Comparison of ENCODE assay signal across 16 cellular contexts in genomic region chr6:130369821-130370220, GRCh38. TPM values are rescaled to one million over a fixed set of nuclear protein-coding genes. Genes with fewer than 3 reads are reported as not detected.
"Had no signal": no experiment of that assay in that cellular context is flagged by ENCODE, and none has a peak within 500 bp of the region (broad histone marks: within the 10 kb centered on the region; RNA-seq: fewer than 3 reads in every experiment).

No MANE protein-coding gene starts in this region.

- H3K9me3 Mint-ChIP-seq: activated CD4-positive, alpha-beta memory T cell treated with anti-CD3 and anti-CD28 coated beads for 36 hours; activated naive CD8-positive, alpha-beta T cell treated with anti-CD3 and anti-CD28 coated beads for 36 hours; activated T-helper 17 cell treated with anti-CD3 and anti-CD28 coated beads, Interleukin-2, amount 50 U/mL, for 72 hours; stimulated activated naive B cell treated with anti-CD40 and anti-IgM and Interleukin-4, amounts not matched to agents 10 μg/mL and 1 μg/mL and 100 μg/mL, for 72 hours; WTC11 had no signal

- H3K36me3 Mint-ChIP-seq: activated CD4-positive, alpha-beta memory T cell treated with anti-CD3 and anti-CD28 coated beads for 36 hours; activated naive CD8-positive, alpha-beta T cell treated with anti-CD3 and anti-CD28 coated beads for 36 hours; stimulated activated naive B cell treated with anti-CD40 and anti-IgM and Interleukin-4, amounts not matched to agents 10 μg/mL and 1 μg/mL and 100 μg/mL, for 72 hours; WTC11 had no signal

- H3K27ac Mint-ChIP-seq: activated CD4-positive, alpha-beta memory T cell treated with anti-CD3 and anti-CD28 coated beads for 36 hours; activated CD4-positive, alpha-beta T cell treated with anti-CD3 and anti-CD28 coated beads for 36 hours; activated naive CD8-positive, alpha-beta T cell treated with anti-CD3 and anti-CD28 coated beads for 36 hours; activated T-helper 17 cell treated with anti-CD3 and anti-CD28 coated beads, Interleukin-2, amount 50 U/mL, for 72 hours; naive thymus-derived CD4-positive, alpha-beta T cell; stimulated activated naive B cell treated with anti-CD40 and anti-IgM and Interleukin-4, amounts not matched to agents 10 μg/mL and 1 μg/mL and 100 μg/mL, for 72 hours; WTC11 had no signal

- ATAC-seq: activated CD4-positive, alpha-beta T cell treated with anti-CD3 and anti-CD28 coated beads for 36 hours; activated T-helper 17 cell treated with anti-CD3 and anti-CD28 coated beads, Interleukin-2, amount 50 U/mL, for 72 hours; naive thymus-derived CD4-positive, alpha-beta T cell; stimulated activated naive B cell treated with anti-CD40 and anti-IgM and Interleukin-4, amounts not matched to agents 10 μg/mL and 1 μg/mL and 100 μg/mL, for 72 hours; WTC11 had no signal

- H3K4me3 ChIP-seq: cardiac muscle cell had no signal

- H3K27ac ChIP-seq: cardiac muscle cell, parathyroid adenoma had no signal

- H3K4me3 Mint-ChIP-seq: activated CD4-positive, alpha-beta memory T cell treated with anti-CD3 and anti-CD28 coated beads for 36 hours; activated CD4-positive, alpha-beta T cell treated with anti-CD3 and anti-CD28 coated beads for 36 hours; activated naive CD8-positive, alpha-beta T cell treated with anti-CD3 and anti-CD28 coated beads for 36 hours; activated T-helper 17 cell treated with anti-CD3 and anti-CD28 coated beads, Interleukin-2, amount 50 U/mL, for 72 hours; naive thymus-derived CD4-positive, alpha-beta T cell; stimulated activated naive B cell treated with anti-CD40 and anti-IgM and Interleukin-4, amounts not matched to agents 10 μg/mL and 1 μg/mL and 100 μg/mL, for 72 hours; WTC11 had no signal

- H3K79me2 ChIP-seq: parathyroid adenoma had no signal

- DNase-seq: activated CD4-positive, alpha-beta memory T cell treated with anti-CD3 and anti-CD28 coated beads for 36 hours; activated CD4-positive, alpha-beta T cell treated with anti-CD3 and anti-CD28 coated beads for 36 hours; activated naive CD4-positive, alpha-beta T cell; activated naive CD8-positive, alpha-beta T cell treated with anti-CD3 and anti-CD28 coated beads for 36 hours; activated T-cell treated with anti-CD3 and anti-CD28 coated beads for 4 hours; amniotic stem cell; dermis blood vessel endothelial cell; effector memory CD4-positive, alpha-beta T cell; foreskin melanocyte; mesenchymal stem cell; naive thymus-derived CD4-positive, alpha-beta T cell; stimulated activated naive B cell treated with anti-CD40 and anti-IgM and Interleukin-4, amounts not matched to agents 10 μg/mL and 1 μg/mL and 100 μg/mL, for 72 hours had no signal

- H2AFZ ChIP-seq: parathyroid adenoma had no signal

- H3K4me1 ChIP-seq: parathyroid adenoma had no signal

- H3K36me3 ChIP-seq: cardiac muscle cell had no signal

RNA-seq across cellular contexts. Expression of gene TMEM200A, which starts 4.0 kb away (rescaled TPM):
- total RNA-seq: activated naive CD8-positive, alpha-beta T cell treated with anti-CD3 and anti-CD28 coated beads for 36 hours had no signal
